21 cellular contexts compared by ENCODE assay signal in the genomic region with DNA sequence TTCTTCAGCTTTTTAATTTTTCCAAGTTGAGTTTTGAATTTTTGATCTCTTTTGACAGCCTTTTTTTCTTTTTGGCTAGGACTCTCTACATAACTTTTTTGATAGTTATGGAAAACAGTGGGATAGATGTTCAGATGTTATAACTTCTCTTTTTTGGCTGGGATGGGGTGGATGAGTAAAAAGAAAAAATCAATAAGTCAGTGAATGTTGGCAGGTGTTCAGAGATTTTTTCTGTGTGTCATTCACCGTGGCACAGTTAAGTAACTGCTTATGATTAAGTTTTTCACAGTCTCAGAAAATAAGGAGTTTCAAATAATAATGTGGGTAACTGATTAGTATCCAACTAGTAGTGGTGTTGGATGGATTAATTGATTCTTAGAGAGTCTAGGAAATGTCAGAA. TPM values are rescaled to one million over a fixed set of nuclear protein-coding genes. Genes with fewer than 3 reads are reported as not detected.
A peak's percentile ranks its signal among the peaks of the same experiment; 100 is the strongest.
DNase-seq lines count a peak whose midpoint lies in the region; ATAC-seq and TF ChIP-seq lines count a peak whose summit lies in the region.
"Had no signal": no experiment of that assay in that cellular context is flagged by ENCODE, and none has a peak within 500 bp of the region (broad histone marks: within the 10 kb centered on the region; RNA-seq: fewer than 3 reads in every experiment).

No MANE protein-coding gene starts in this region.

- H3K36me3 ChIP-seq in DOHH2 (ENCODE audit: control insufficient read depth, low read length) (peaks cover 11% of the 10 kb centered on the region), SU-DHL-6 (ENCODE audit: low read length) (0 out of 2 replicates have a peak, but pooled peaks cover 2% of the 10 kb centered on the region), brain microvascular endothelial cell (replicated peaks) (no peaks in the 10 kb centered on the region)
- H3K36me3 ChIP-seq: neural progenitor cell, tibial artery had no signal

- H3K27ac ChIP-seq in DOHH2 (ENCODE audit: low read depth, low read length), result peak overlapping the region; percentile 24
- H3K27ac ChIP-seq in SU-DHL-6 (ENCODE audit: low read depth, low read length), result peak overlapping the region; percentile 86
- no peak overlapping the region for H3K27ac ChIP-seq in brain microvascular endothelial cell
- H3K27ac ChIP-seq: foreskin keratinocyte, neural progenitor cell, tibial artery had no signal

- no peak overlapping the region for H3K4me3 Mint-ChIP-seq in endothelial cell (ENCODE audit: unreplicated experiment)
- H3K4me3 Mint-ChIP-seq: activated CD4-positive, alpha-beta T cell treated with anti-CD3 and anti-CD28 coated beads, Interleukin-2, amount 10 ng/mL, durations not matched to agents 7 days and 5 days; CD4-positive, alpha-beta memory T cell; neural progenitor cell; stimulated activated effector memory CD8-positive, alpha-beta T cell treated with anti-CD3 and anti-CD28 coated beads, Interleukin-12 subunit alpha, Interleukin-12 subunit beta, amount 100 ng/mL, for 72 hours; T-cell had no signal

- H3K9me2 ChIP-seq in DOHH2 (replicated peaks; ENCODE audit: control insufficient read depth, low read length) (no peaks in the 10 kb centered on the region), SU-DHL-6 (replicated peaks; ENCODE audit: insufficient read depth, low read length) (no peaks in the 10 kb centered on the region)

- peak overlapping the region; percentile 53 for H3K9ac ChIP-seq in SU-DHL-6 (ENCODE audit: low read length)
- H3K9ac ChIP-seq: neural progenitor cell had no signal

- H3K27me3 Mint-ChIP-seq in endothelial cell (ENCODE audit: unreplicated experiment), result no peaks in the 10 kb centered on the region
- H3K27me3 Mint-ChIP-seq: activated CD4-positive, alpha-beta T cell treated with anti-CD3 and anti-CD28 coated beads, Interleukin-2, amount 10 ng/mL, durations not matched to agents 7 days and 5 days; CD4-positive, alpha-beta memory T cell; T-cell had no signal

- ATAC-seq in HG03457 (IDR thresholded peaks at IDR 0.05; ENCODE audit: unreplicated experiment) (no peak), HG03139 (IDR thresholded peaks at IDR 0.05; ENCODE audit: unreplicated experiment) (no peak)
- ATAC-seq: foreskin keratinocyte; stimulated activated effector memory CD8-positive, alpha-beta T cell treated with anti-CD3 and anti-CD28 coated beads, Interleukin-12 subunit alpha, Interleukin-12 subunit beta, amount 100 ng/mL, for 72 hours; T-cell had no signal

- no peak overlapping the region for H3K27ac Mint-ChIP-seq in endothelial cell (ENCODE audit: unreplicated experiment)
- H3K27ac Mint-ChIP-seq: activated CD4-positive, alpha-beta T cell treated with anti-CD3 and anti-CD28 coated beads, Interleukin-2, amount 10 ng/mL, durations not matched to agents 7 days and 5 days; neural progenitor cell; stimulated activated effector memory CD8-positive, alpha-beta T cell treated with anti-CD3 and anti-CD28 coated beads, Interleukin-12 subunit alpha, Interleukin-12 subunit beta, amount 100 ng/mL, for 72 hours; T-cell had no signal

- no peaks in the 10 kb centered on the region for H3K36me3 Mint-ChIP-seq in endothelial cell (ENCODE audit: low read depth, unreplicated experiment)
- H3K36me3 Mint-ChIP-seq: CD4-positive, alpha-beta memory T cell; stimulated activated effector memory CD8-positive, alpha-beta T cell treated with anti-CD3 and anti-CD28 coated beads, Interleukin-12 subunit alpha, Interleukin-12 subunit beta, amount 100 ng/mL, for 72 hours; T-cell had no signal

- peaks cover 100% of the 10 kb centered on the region for H3K79me2 ChIP-seq in DOHH2 (ENCODE audit: control insufficient read depth, low read length)
- H3K79me2 ChIP-seq in SU-DHL-6 (ENCODE audit: insufficient read depth, low read length), result peaks cover 100% of the 10 kb centered on the region

- no peak for TF ChIP-seq CTCF in DOHH2 (IDR thresholded peaks at IDR 0.05; ENCODE audit: low read depth, low read length, poor library complexity, severe bottlenecking)
- no peak for TF ChIP-seq CTCF in SU-DHL-6 (IDR thresholded peaks at IDR 0.05; ENCODE audit: insufficient read depth, low read length, poor library complexity, severe bottlenecking)
- TF ChIP-seq CTCF in endothelial cell (IDR thresholded peaks at IDR 0.05; ENCODE audit: unreplicated experiment), result no peak
- TF ChIP-seq CTCF in brain microvascular endothelial cell (IDR thresholded peaks at IDR 0.05; ENCODE audit: low read depth, low read length, missing control alignments), result no peak

- no peaks in the 10 kb centered on the region for H3K27me3 ChIP-seq in DOHH2 (ENCODE audit: control insufficient read depth, low read length)
- no peaks in the 10 kb centered on the region for H3K27me3 ChIP-seq in SU-DHL-6 (ENCODE audit: low read length)
- no peaks in the 10 kb centered on the region for H3K27me3 ChIP-seq in brain microvascular endothelial cell (replicated peaks)
- H3K27me3 ChIP-seq: foreskin keratinocyte, neural progenitor cell, tibial artery had no signal

- H3K4me1 Mint-ChIP-seq in endothelial cell (ENCODE audit: unreplicated experiment), result peaks cover 9% of the 10 kb centered on the region
- H3K4me1 Mint-ChIP-seq: stimulated activated effector memory CD8-positive, alpha-beta T cell treated with anti-CD3 and anti-CD28 coated beads, Interleukin-12 subunit alpha, Interleukin-12 subunit beta, amount 100 ng/mL, for 72 hours had no signal

- DNase-seq in HT1080 (ENCODE audit: low read depth), result peak; percentile 7
- DNase-seq in kidney tubule cell (ENCODE audit: low spot score), result peak; percentile 62
- DNase-seq in endothelial cell (ENCODE audit: low spot score), result no peak
- DNase-seq in brain microvascular endothelial cell, result no peak
- DNase-seq: activated CD4-positive, alpha-beta T cell treated with anti-CD3 and anti-CD28 coated beads, Interleukin-2, amount 10 ng/mL, durations not matched to agents 7 days and 5 days; activated naive CD4-positive, alpha-beta T cell; amygdala; CD4-positive, alpha-beta memory T cell; DMS79; foreskin keratinocyte; GOT3; Kasumi-1; retina; T-cell; tibial artery had no signal

- no peak overlapping the region for H2AFZ ChIP-seq in SU-DHL-6 (ENCODE audit: low read depth, low read length, severe bottlenecking)
- H2AFZ ChIP-seq: neural progenitor cell had no signal

- H3K9me3 Mint-ChIP-seq in endothelial cell (ENCODE audit: unreplicated experiment), result no peaks in the 10 kb centered on the region
- H3K9me3 Mint-ChIP-seq: activated CD4-positive, alpha-beta T cell treated with anti-CD3 and anti-CD28 coated beads, Interleukin-2, amount 10 ng/mL, durations not matched to agents 7 days and 5 days; CD4-positive, alpha-beta memory T cell; stimulated activated effector memory CD8-positive, alpha-beta T cell treated with anti-CD3 and anti-CD28 coated beads, Interleukin-12 subunit alpha, Interleukin-12 subunit beta, amount 100 ng/mL, for 72 hours; T-cell had no signal

- peaks cover 11% of the 10 kb centered on the region; the same call in 1 of the 2 replicates for H4K20me1 ChIP-seq in DOHH2 (ENCODE audit: control insufficient read depth, insufficient read depth, low read depth, low read length)
- peaks cover 6% of the 10 kb centered on the region; the same call in 1 of the 2 replicates for H4K20me1 ChIP-seq in SU-DHL-6 (ENCODE audit: low read depth, low read length)

- H3K4me2 ChIP-seq in DOHH2 (ENCODE audit: low read length) (peak overlapping the region; percentile 52), SU-DHL-6 (ENCODE audit: low read depth, low read length, poor library complexity, severe bottlenecking) (peak overlapping the region; percentile 91)
- H3K4me2 ChIP-seq: neural progenitor cell had no signal

- H3K4me1 ChIP-seq in DOHH2 (ENCODE audit: control insufficient read depth, low read length), result peaks cover 80% of the 10 kb centered on the region
- H3K4me1 ChIP-seq: tibial artery had no signal

- H3F3A ChIP-seq in DOHH2 (ENCODE audit: control insufficient read depth, insufficient read depth) (peaks cover 3% of the 10 kb centered on the region; the same call in 1 of the 2 replicates), SU-DHL-6 (ENCODE audit: insufficient read depth) (peaks cover 13% of the 10 kb centered on the region)

- H3K9me3 ChIP-seq in DOHH2 (ENCODE audit: control insufficient read depth, insufficient read depth, low read length), result no peaks in the 10 kb centered on the region
- no peaks in the 10 kb centered on the region for H3K9me3 ChIP-seq in SU-DHL-6 (ENCODE audit: insufficient read depth, low read length)
- H3K9me3 ChIP-seq: tibial artery had no signal

- H3K4me3 ChIP-seq in DOHH2 (ENCODE audit: low read length), result peak overlapping the region; percentile 40
- peak overlapping the region; percentile 34 for H3K4me3 ChIP-seq in SU-DHL-6 (ENCODE audit: insufficient read depth, low read length, poor library complexity, severe bottlenecking)
- no peak overlapping the region for H3K4me3 ChIP-seq in brain microvascular endothelial cell (ENCODE audit: low read depth, low read length)
- H3K4me3 ChIP-seq: neural progenitor cell, tibial artery had no signal

- in situ Hi-C loops in brain microvascular endothelial cell (cut with HindIII; ENCODE audit: low pct_ligation_motif_present, low sequenced_read_pairs), result no loop called here

RNA-seq across cellular contexts. Expression of a gene that starts 24.0 kb away (rescaled TPM):
- total RNA-seq in HT1080 (2014; rRNA removed; shearing (Covaris generic)), result 12.4 and 24.0 TPM in 2 replicates
- polyA plus RNA-seq in HT1080 (2015; cell fraction: cytosol; rRNA removed), result 16.5 and 18.3 TPM in 2 replicates
- polyA plus RNA-seq in HT1080 (2015; cell fraction: nucleus; rRNA removed), result 12.7 and 15.2 TPM in 2 replicates
- total RNA-seq in endothelial cell (ENCODE audit: unreplicated experiment), result 22.1 TPM

RNA-seq across cellular contexts. Expression of a gene that starts 24.5 kb away (rescaled TPM):
- total RNA-seq in HT1080 (2014; rRNA removed; shearing (Covaris generic)), result 151 and 190 TPM in 2 replicates
- polyA plus RNA-seq in HT1080 (2015; cell fraction: cytosol; rRNA removed), result 207 and 223 TPM in 2 replicates
- 82.7 and 95.4 TPM in 2 replicates for polyA plus RNA-seq in HT1080 (2015; cell fraction: nucleus; rRNA removed)
- 131 TPM for total RNA-seq in endothelial cell (ENCODE audit: unreplicated experiment)

Comparison
In these comparisons a context has a peak if more than half of its experiments do, and no peak if none do; other contexts are left out.
1. DNase-seq: peak in HT1080 (single experiment) and kidney tubule cell (single experiment); none in endothelial cell (single experiment) and brain microvascular endothelial cell (single experiment).